8 cellular contexts compared by ENCODE assay signal in the genomic region with DNA sequence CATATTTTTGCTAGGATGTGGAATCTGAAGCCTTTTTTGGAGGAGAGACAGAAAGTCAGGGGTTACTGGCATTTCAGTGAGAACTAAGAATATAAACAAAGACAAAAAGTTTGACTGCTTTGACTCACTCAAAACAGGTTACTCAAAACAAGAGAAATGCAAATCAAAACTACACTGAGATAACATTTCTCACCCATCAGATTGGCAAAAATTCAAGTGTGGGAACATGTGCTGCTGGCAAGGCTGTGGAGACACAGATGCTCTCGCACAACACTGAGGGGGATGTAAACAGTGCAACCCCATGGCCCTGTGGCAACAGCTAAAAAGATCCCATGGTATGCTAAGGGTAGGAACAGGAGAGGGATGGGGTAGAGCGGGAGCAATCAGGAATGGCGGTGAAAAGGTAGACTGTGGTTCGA.
DNase-seq lines count a peak whose midpoint lies in the region; ATAC-seq and TF ChIP-seq lines count a peak whose summit lies in the region.

No MANE protein-coding gene starts in this region.

- no peak for TF ChIP-seq CTCF in WTC11 (IDR thresholded peaks at IDR 0.05)

- H3K36me3 Mint-ChIP-seq in activated naive CD4-positive, alpha-beta T cell treated with anti-CD3 and anti-CD28 coated beads for 36 hours (ENCODE audit: low read depth), result peaks cover 1% of the 10 kb centered on the region
- no peaks in the 10 kb centered on the region for H3K36me3 Mint-ChIP-seq in WTC11

- CTCF ChIA-PET in activated naive CD4-positive, alpha-beta T cell treated with anti-CD3 and anti-CD28 coated beads for 36 hours (lab: Charles Lee), result interaction anchor here (0.7 kb wide), 1 partner anchor 255 kb away, joined by 3 read pairs; no protein-coding TSS in a partner anchor
- CTCF ChIA-PET in WTC11 (lab: Charles Lee), result interaction anchor here (0.7 kb wide), 1 partner anchor 277 kb away, joined by 3 read pairs; no protein-coding TSS in a partner anchor

- POLR2A ChIA-PET in WTC11 (lab: Charles Lee), result no interaction called here

- intact Hi-C loops in activated naive CD4-positive, alpha-beta T cell treated with anti-CD3 and anti-CD28 coated beads for 36 hours (cut with micrococcal nuclease), result loop anchor here (1.0 to 2.0 kb wide), 3 partner anchors 28 to 238 kb away; no protein-coding TSS in a partner anchor

- peaks cover 17% of the 10 kb centered on the region for H3K4me1 Mint-ChIP-seq in activated naive CD4-positive, alpha-beta T cell treated with anti-CD3 and anti-CD28 coated beads for 36 hours (ENCODE audit: low read depth)
- peaks cover 15% of the 10 kb centered on the region for H3K4me1 Mint-ChIP-seq in WTC11

- no peaks in the 10 kb centered on the region for H3K27me3 Mint-ChIP-seq in activated naive CD4-positive, alpha-beta T cell treated with anti-CD3 and anti-CD28 coated beads for 36 hours (ENCODE audit: low read depth)
- H3K27me3 Mint-ChIP-seq in WTC11 (ENCODE audit: low read depth), result no peaks in the 10 kb centered on the region

- no peaks in the 10 kb centered on the region for H3K9me3 Mint-ChIP-seq in activated naive CD4-positive, alpha-beta T cell treated with anti-CD3 and anti-CD28 coated beads for 36 hours
- no peaks in the 10 kb centered on the region for H3K9me3 Mint-ChIP-seq in WTC11

- no peak overlapping the region for H3K4me3 Mint-ChIP-seq in activated naive CD4-positive, alpha-beta T cell treated with anti-CD3 and anti-CD28 coated beads for 36 hours
- H3K4me3 Mint-ChIP-seq in WTC11, result no peak overlapping the region

- no peak for TF ChIP-seq POLR2A in erythroblast (IDR thresholded peaks at IDR 0.05; ENCODE audit: low read length)

- ATAC-seq in HG02678 (IDR thresholded peaks at IDR 0.05; ENCODE audit: unreplicated experiment) (peak; percentile 79), WTC11 (peak; percentile 67)
- ATAC-seq in stimulated activated naive CD8-positive, alpha-beta T cell treated with anti-CD3 and anti-CD28 coated beads, Interleukin-15, Interleukin-2, amounts not matched to agents 100 U/mL and 50 U/mL, for 24 hours, result peak; percentile 43

- peak overlapping the region; percentile 54 for H3K27ac Mint-ChIP-seq in activated naive CD4-positive, alpha-beta T cell treated with anti-CD3 and anti-CD28 coated beads for 36 hours
- peak overlapping the region; percentile 43; the same call in 1 of the 2 replicates for H3K27ac Mint-ChIP-seq in WTC11

- peak; percentile 60 for DNase-seq in activated naive CD4-positive, alpha-beta T cell treated with anti-CD3 and anti-CD28 coated beads for 36 hours
- no peak for DNase-seq in activated naive CD4-positive, alpha-beta T cell (lab: John Stamatoyannopoulos, UW)
- DNase-seq in WTC11 (ENCODE audit: low spot score), result no peak
- DNase-seq in stimulated activated naive CD8-positive, alpha-beta T cell treated with anti-CD3 and anti-CD28 coated beads, Interleukin-15, Interleukin-2, amounts not matched to agents 100 U/mL and 50 U/mL, for 24 hours, result no peak
- DNase-seq in NOMO-1 treated with DMSO at 0.1 percent for 48 hours (lab: John Stamatoyannopoulos, UW; ENCODE audit: unreplicated experiment), result no peak
- DNase-seq in CD1c-positive myeloid dendritic cell (ENCODE audit: extremely low spot score), result no peak
- DNase-seq in erythroblast (lab: John Stamatoyannopoulos, UW), result no peak

TF ChIP-seq in WTC11, 78 proteins besides CTCF, POLR2A, EP300 and RAD21:
- TF ChIP-seq SMAD4 (CRISPR knock-in tag; IDR thresholded peaks at IDR 0.05) (no peak), JAZF1 (CRISPR knock-in tag; IDR thresholded peaks at IDR 0.05) (no peak), ATF1 (CRISPR knock-in tag; IDR thresholded peaks at IDR 0.05) (no peak), NR1H2 (CRISPR knock-in tag; IDR thresholded peaks at IDR 0.05) (no peak), TCF7 (CRISPR knock-in tag; IDR thresholded peaks at IDR 0.05; ENCODE audit: low read depth) (no peak), RELA (CRISPR knock-in tag; IDR thresholded peaks at IDR 0.05; ENCODE audit: borderline replicate concordance) (no peak), MXD4 (CRISPR knock-in tag; IDR thresholded peaks at IDR 0.05; ENCODE audit: borderline replicate concordance) (no peak), GTF2I (CRISPR knock-in tag; conservative IDR thresholded peaks at IDR 0.05) (no peak), CREM (CRISPR knock-in tag; IDR thresholded peaks at IDR 0.05) (no peak)
- TF ChIP-seq, protein P1, sequence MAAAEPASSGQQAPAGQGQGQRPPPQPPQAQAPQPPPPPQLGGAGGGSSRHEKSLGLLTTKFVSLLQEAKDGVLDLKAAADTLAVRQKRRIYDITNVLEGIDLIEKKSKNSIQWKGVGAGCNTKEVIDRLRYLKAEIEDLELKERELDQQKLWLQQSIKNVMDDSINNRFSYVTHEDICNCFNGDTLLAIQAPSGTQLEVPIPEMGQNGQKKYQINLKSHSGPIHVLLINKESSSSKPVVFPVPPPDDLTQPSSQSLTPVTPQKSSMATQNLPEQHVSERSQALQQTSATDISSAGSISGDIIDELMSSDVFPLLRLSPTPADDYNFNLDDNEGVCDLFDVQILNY (CRISPR knock-in tag; IDR thresholded peaks at IDR 0.05), result no peak
- TF ChIP-seq, protein P2, sequence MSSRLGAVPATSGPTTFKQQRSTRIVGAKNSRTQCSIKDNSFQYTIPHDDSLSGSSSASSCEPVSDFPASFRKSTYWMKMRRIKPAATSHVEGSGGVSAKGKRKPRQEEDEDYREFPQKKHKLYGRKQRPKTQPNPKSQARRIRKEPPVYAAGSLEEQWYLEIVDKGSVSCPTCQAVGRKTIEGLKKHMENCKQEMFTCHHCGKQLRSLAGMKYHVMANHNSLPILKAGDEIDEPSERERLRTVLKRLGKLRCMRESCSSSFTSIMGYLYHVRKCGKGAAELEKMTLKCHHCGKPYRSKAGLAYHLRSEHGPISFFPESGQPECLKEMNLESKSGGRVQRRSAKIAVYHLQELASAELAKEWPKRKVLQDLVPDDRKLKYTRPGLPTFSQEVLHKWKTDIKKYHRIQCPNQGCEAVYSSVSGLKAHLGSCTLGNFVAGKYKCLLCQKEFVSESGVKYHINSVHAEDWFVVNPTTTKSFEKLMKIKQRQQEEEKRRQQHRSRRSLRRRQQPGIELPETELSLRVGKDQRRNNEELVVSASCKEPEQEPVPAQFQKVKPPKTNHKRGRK (CRISPR knock-in tag; IDR thresholded peaks at IDR 0.05; ENCODE audit: borderline replicate concordance), result no peak
